8 cellular contexts compared by ENCODE assay signal in genomic region chr1:154870117-154870571, GRCh38. TPM values are rescaled to one million over a fixed set of nuclear protein-coding genes. Genes with fewer than 3 reads are reported as not detected.
DNase-seq lines count a peak whose midpoint lies in the region; ATAC-seq and TF ChIP-seq lines count a peak whose summit lies in the region.

KCNN3 (minus strand) TSS chr1:154870281; CDS start chr1:154869964, 317 bp downstream.

- H3K9me3 Mint-ChIP-seq in activated CD4-positive, alpha-beta T cell treated with anti-CD3 and anti-CD28 coated beads for 36 hours (ENCODE audit: low read depth) = no peaks in the 10 kb centered on the region

- peak within 1 kb of the TSS in 1 of 2 donors; percentile 41 for H3K27ac ChIP-seq in coronary artery

- H3K4me3 Mint-ChIP-seq in activated CD4-positive, alpha-beta T cell treated with anti-CD3 and anti-CD28 coated beads for 36 hours = no peak within 1 kb of the TSS

- H3K27me3 Mint-ChIP-seq in activated CD4-positive, alpha-beta T cell treated with anti-CD3 and anti-CD28 coated beads for 36 hours = peaks cover 42% of the 10 kb centered on the region

- peak; percentile 95 for DNase-seq in AG08395 (ENCODE audit: low spot score)
- DNase-seq in NCI-H345 (lab: John Stamatoyannopoulos, UW) = peak; percentile 99
- DNase-seq in activated CD4-positive, alpha-beta T cell treated with anti-CD3 and anti-CD28 coated beads for 36 hours = peak; percentile 88
- DNase-seq in coronary artery (ENCODE audit: low spot score) = peak; percentile 90
- peak; percentile 99 for DNase-seq in left kidney (ENCODE audit: low read depth, low spot score)
- peak; percentile 81 to 84 for DNase-seq in stimulated activated CD4-positive, alpha-beta T cell treated with anti-CD3 and anti-CD28 coated beads, Interleukin-2, amount 100 ng/mL, for 24 hours

- CTCF ChIA-PET in activated CD4-positive, alpha-beta T cell treated with anti-CD3 and anti-CD28 coated beads for 36 hours (lab: Charles Lee) = interaction anchor here (0.6 to 2.3 kb wide), 4 partner anchors 9 to 325 kb away, joined by 3 to 11 read pairs (median 6); no protein-coding TSS in a partner anchor

- H3K4me3 ChIP-seq in coronary artery = peak within 1 kb of the TSS; percentile 69

- TF ChIP-seq CTCF in coronary artery (IDR thresholded peaks at IDR 0.05) = no peak

- H3K36me3 Mint-ChIP-seq in activated CD4-positive, alpha-beta T cell treated with anti-CD3 and anti-CD28 coated beads for 36 hours (ENCODE audit: low read depth) = no peaks in the 10 kb centered on the region

- H3K27ac Mint-ChIP-seq in activated CD4-positive, alpha-beta T cell treated with anti-CD3 and anti-CD28 coated beads for 36 hours = no peak within 1 kb of the TSS

- POLR2A ChIA-PET in activated CD4-positive, alpha-beta T cell treated with anti-CD3 and anti-CD28 coated beads for 36 hours (lab: Charles Lee) = no interaction called here

- ATAC-seq in GM19025 (IDR thresholded peaks at IDR 0.05; ENCODE audit: low read depth, unreplicated experiment) = peak; percentile 87
- peak; percentile 89 for ATAC-seq in HG03175 (IDR thresholded peaks at IDR 0.05; ENCODE audit: unreplicated experiment)
- ATAC-seq in activated CD4-positive, alpha-beta T cell treated with anti-CD3 and anti-CD28 coated beads for 36 hours = peak; percentile 97

- H3K4me1 Mint-ChIP-seq in activated CD4-positive, alpha-beta T cell treated with anti-CD3 and anti-CD28 coated beads for 36 hours = peaks cover 42% of the 10 kb centered on the region

- intact Hi-C loops in activated CD4-positive, alpha-beta T cell treated with anti-CD3 and anti-CD28 coated beads for 36 hours (cut with DNase I, micrococcal nuclease) = no loop called here

RNA-seq across cellular contexts. Expression of gene KCNN3, which starts in this region (rescaled TPM):
- under 1 TPM; 0.18 to 0.25 TPM for total RNA-seq in activated CD4-positive, alpha-beta T cell treated with anti-CD3 and anti-CD28 coated beads for 36 hours

Comparison
In these comparisons a context has a peak if more than half of its experiments do, and no peak if none do; other contexts are left out.
1. Peak in DNase-seq and ATAC-seq in activated CD4-positive, alpha-beta T cell treated with anti-CD3 and anti-CD28 coated beads for 36 hours; RNA of the gene not detected or under 1 TPM.